Comparison of ENCODE assay signal across 1 cellular context in the genomic region with DNA sequence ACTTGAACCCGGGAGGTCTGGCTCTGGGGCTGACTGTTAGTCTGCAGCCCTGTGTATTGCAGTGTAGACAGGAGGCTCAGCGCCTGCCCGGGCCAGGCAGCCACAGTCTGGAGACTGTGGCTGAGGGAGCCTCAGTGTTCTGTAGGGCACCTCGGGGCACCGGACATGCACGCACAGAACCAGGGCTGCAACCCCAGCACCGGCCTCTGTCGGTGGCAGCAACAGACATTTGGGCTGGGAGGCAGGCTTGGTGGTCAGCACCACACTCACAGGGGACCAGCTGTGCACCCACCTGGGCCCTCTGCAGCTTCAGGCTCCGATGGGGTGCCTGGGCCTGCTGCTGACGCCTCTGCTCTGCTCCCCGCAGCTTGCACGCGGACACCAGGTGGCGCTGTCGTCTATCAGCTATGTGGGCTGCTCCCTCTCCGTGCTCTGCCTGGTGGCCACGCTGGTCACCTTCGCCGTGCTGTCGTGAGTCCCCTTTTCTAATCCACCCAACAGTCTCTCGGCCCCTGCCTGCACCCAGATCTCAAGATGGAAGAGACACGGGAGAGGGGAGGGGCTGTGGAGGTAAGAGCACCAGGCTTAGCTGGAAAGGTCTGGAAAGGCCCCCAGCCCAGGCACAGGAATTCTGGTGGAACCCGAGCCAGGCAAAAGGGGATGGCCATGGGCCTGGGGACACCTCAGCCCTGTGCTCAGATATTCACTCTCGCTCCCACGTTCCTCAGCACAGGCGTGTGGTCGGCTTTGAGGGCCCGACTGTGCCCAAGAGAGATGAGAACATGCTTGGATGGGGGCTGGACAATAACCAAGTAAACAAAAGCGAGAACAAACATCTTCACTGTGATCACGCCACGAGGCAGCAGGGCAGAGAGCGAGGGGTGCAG.
A peak's percentile ranks its signal among the peaks of the same experiment; 100 is the strongest.
TF ChIP-seq lines count a peak whose summit lies in the region.

No MANE protein-coding gene starts in this region.

TF ChIP-seq in HepG2, 621 proteins besides CTCF, POLR2A, EP300 and RAD21 (continued from another document and continues in another):
- TF ChIP-seq, protein P1, sequence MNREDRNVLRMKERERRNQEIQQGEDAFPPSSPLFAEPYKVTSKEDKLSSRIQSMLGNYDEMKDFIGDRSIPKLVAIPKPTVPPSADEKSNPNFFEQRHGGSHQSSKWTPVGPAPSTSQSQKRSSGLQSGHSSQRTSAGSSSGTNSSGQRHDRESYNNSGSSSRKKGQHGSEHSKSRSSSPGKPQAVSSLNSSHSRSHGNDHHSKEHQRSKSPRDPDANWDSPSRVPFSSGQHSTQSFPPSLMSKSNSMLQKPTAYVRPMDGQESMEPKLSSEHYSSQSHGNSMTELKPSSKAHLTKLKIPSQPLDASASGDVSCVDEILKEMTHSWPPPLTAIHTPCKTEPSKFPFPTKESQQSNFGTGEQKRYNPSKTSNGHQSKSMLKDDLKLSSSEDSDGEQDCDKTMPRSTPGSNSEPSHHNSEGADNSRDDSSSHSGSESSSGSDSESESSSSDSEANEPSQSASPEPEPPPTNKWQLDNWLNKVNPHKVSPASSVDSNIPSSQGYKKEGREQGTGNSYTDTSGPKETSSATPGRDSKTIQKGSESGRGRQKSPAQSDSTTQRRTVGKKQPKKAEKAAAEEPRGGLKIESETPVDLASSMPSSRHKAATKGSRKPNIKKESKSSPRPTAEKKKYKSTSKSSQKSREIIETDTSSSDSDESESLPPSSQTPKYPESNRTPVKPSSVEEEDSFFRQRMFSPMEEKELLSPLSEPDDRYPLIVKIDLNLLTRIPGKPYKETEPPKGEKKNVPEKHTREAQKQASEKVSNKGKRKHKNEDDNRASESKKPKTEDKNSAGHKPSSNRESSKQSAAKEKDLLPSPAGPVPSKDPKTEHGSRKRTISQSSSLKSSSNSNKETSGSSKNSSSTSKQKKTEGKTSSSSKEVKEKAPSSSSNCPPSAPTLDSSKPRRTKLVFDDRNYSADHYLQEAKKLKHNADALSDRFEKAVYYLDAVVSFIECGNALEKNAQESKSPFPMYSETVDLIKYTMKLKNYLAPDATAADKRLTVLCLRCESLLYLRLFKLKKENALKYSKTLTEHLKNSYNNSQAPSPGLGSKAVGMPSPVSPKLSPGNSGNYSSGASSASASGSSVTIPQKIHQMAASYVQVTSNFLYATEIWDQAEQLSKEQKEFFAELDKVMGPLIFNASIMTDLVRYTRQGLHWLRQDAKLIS (CRISPR knock-in tag; IDR thresholded peaks at IDR 0.05), result no peak
- TF ChIP-seq IRF2 (CRISPR knock-in tag; IDR thresholded peaks at IDR 0.05) (peak; percentile 47; the same call in 1 of the 2 replicates), TAF1 (CRISPR knock-in tag; IDR thresholded peaks at IDR 0.05) (no peak), KDM5A (IDR thresholded peaks at IDR 0.05; ENCODE audit: borderline replicate concordance, low read length) (no peak), ZNF292 (CRISPR knock-in tag; IDR thresholded peaks at IDR 0.05; ENCODE audit: borderline replicate concordance, low read depth) (no peak), ZXDC (CRISPR knock-in tag; IDR thresholded peaks at IDR 0.05) (no peak), ZNF761 (CRISPR knock-in tag; conservative IDR thresholded peaks at IDR 0.05) (0 out of 2 replicates have a peak, but pooled peaks have one; percentile 42), ZNF644 (CRISPR knock-in tag; IDR thresholded peaks at IDR 0.05; ENCODE audit: low read depth) (no peak), ZNF772 (CRISPR knock-in tag; IDR thresholded peaks at IDR 0.05) (no peak), SNAI1 (CRISPR knock-in tag; IDR thresholded peaks at IDR 0.05; ENCODE audit: borderline replicate concordance) (no peak), THYN1 (CRISPR knock-in tag; IDR thresholded peaks at IDR 0.05; ENCODE audit: borderline replicate concordance, low read depth) (no peak), ZNF326 (CRISPR knock-in tag; IDR thresholded peaks at IDR 0.05; ENCODE audit: borderline replicate concordance) (no peak), ZNF558 (CRISPR knock-in tag; IDR thresholded peaks at IDR 0.05; ENCODE audit: borderline replicate concordance) (no peak), ZNF10 (CRISPR knock-in tag; IDR thresholded peaks at IDR 0.05; ENCODE audit: borderline replicate concordance, low read depth) (no peak), SMC3 (IDR thresholded peaks at IDR 0.05; ENCODE audit: low read length) (peak; percentile 49; the same call in 1 of the 2 replicates), ZSCAN20 (CRISPR knock-in tag; IDR thresholded peaks at IDR 0.05; ENCODE audit: borderline replicate concordance) (no peak), ZNF589 (CRISPR knock-in tag; conservative IDR thresholded peaks at IDR 0.05) (no peak), NAIF1 (CRISPR knock-in tag; IDR thresholded peaks at IDR 0.05; ENCODE audit: borderline replicate concordance) (no peak), RNF2 (conservative IDR thresholded peaks at IDR 0.05; ENCODE audit: low read depth) (no peak), ZNF121 (CRISPR knock-in tag; IDR thresholded peaks at IDR 0.05) (no peak), ZNF354B (CRISPR knock-in tag; IDR thresholded peaks at IDR 0.05) (no peak), TEAD3 (CRISPR knock-in tag; optimal IDR thresholded peaks at IDR 0.05; ENCODE audit: borderline replicate concordance) (peak; percentile 51), ZNF609 (CRISPR knock-in tag; IDR thresholded peaks at IDR 0.05; ENCODE audit: borderline replicate concordance) (peak; percentile 20; the same call in 1 of the 2 replicates)
- TF ChIP-seq, protein P2, sequence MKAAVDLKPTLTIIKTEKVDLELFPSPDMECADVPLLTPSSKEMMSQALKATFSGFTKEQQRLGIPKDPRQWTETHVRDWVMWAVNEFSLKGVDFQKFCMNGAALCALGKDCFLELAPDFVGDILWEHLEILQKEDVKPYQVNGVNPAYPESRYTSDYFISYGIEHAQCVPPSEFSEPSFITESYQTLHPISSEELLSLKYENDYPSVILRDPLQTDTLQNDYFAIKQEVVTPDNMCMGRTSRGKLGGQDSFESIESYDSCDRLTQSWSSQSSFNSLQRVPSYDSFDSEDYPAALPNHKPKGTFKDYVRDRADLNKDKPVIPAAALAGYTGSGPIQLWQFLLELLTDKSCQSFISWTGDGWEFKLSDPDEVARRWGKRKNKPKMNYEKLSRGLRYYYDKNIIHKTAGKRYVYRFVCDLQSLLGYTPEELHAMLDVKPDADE (CRISPR knock-in tag; IDR thresholded peaks at IDR 0.05), result no peak
- TF ChIP-seq, protein P3, sequence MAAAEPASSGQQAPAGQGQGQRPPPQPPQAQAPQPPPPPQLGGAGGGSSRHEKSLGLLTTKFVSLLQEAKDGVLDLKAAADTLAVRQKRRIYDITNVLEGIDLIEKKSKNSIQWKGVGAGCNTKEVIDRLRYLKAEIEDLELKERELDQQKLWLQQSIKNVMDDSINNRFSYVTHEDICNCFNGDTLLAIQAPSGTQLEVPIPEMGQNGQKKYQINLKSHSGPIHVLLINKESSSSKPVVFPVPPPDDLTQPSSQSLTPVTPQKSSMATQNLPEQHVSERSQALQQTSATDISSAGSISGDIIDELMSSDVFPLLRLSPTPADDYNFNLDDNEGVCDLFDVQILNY (CRISPR knock-in tag; conservative IDR thresholded peaks at IDR 0.05), result no peak
- TF ChIP-seq, protein P4, sequence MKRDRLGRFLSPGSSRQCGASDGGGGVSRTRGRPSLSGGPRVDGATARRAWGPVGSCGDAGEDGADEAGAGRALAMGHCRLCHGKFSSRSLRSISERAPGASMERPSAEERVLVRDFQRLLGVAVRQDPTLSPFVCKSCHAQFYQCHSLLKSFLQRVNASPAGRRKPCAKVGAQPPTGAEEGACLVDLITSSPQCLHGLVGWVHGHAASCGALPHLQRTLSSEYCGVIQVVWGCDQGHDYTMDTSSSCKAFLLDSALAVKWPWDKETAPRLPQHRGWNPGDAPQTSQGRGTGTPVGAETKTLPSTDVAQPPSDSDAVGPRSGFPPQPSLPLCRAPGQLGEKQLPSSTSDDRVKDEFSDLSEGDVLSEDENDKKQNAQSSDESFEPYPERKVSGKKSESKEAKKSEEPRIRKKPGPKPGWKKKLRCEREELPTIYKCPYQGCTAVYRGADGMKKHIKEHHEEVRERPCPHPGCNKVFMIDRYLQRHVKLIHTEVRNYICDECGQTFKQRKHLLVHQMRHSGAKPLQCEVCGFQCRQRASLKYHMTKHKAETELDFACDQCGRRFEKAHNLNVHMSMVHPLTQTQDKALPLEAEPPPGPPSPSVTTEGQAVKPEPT (CRISPR knock-in tag; IDR thresholded peaks at IDR 0.05; ENCODE audit: low read depth), result 0 out of 2 replicates have a peak, but pooled peaks have one; percentile 38
- TF ChIP-seq, protein P5, sequence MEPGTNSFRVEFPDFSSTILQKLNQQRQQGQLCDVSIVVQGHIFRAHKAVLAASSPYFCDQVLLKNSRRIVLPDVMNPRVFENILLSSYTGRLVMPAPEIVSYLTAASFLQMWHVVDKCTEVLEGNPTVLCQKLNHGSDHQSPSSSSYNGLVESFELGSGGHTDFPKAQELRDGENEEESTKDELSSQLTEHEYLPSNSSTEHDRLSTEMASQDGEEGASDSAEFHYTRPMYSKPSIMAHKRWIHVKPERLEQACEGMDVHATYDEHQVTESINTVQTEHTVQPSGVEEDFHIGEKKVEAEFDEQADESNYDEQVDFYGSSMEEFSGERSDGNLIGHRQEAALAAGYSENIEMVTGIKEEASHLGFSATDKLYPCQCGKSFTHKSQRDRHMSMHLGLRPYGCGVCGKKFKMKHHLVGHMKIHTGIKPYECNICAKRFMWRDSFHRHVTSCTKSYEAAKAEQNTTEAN (CRISPR knock-in tag; conservative IDR thresholded peaks at IDR 0.05), result no peak
- TF ChIP-seq, protein P6, sequence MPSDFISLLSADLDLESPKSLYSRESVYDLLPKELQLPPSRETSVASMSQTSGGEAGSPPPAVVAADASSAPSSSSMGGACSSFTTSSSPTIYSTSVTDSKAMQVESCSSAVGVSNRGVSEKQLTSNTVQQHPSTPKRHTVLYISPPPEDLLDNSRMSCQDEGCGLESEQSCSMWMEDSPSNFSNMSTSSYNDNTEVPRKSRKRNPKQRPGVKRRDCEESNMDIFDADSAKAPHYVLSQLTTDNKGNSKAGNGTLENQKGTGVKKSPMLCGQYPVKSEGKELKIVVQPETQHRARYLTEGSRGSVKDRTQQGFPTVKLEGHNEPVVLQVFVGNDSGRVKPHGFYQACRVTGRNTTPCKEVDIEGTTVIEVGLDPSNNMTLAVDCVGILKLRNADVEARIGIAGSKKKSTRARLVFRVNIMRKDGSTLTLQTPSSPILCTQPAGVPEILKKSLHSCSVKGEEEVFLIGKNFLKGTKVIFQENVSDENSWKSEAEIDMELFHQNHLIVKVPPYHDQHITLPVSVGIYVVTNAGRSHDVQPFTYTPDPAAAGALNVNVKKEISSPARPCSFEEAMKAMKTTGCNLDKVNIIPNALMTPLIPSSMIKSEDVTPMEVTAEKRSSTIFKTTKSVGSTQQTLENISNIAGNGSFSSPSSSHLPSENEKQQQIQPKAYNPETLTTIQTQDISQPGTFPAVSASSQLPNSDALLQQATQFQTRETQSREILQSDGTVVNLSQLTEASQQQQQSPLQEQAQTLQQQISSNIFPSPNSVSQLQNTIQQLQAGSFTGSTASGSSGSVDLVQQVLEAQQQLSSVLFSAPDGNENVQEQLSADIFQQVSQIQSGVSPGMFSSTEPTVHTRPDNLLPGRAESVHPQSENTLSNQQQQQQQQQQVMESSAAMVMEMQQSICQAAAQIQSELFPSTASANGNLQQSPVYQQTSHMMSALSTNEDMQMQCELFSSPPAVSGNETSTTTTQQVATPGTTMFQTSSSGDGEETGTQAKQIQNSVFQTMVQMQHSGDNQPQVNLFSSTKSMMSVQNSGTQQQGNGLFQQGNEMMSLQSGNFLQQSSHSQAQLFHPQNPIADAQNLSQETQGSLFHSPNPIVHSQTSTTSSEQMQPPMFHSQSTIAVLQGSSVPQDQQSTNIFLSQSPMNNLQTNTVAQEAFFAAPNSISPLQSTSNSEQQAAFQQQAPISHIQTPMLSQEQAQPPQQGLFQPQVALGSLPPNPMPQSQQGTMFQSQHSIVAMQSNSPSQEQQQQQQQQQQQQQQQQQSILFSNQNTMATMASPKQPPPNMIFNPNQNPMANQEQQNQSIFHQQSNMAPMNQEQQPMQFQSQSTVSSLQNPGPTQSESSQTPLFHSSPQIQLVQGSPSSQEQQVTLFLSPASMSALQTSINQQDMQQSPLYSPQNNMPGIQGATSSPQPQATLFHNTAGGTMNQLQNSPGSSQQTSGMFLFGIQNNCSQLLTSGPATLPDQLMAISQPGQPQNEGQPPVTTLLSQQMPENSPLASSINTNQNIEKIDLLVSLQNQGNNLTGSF (CRISPR knock-in tag; IDR thresholded peaks at IDR 0.05), result no peak
